In the genomic region with DNA sequence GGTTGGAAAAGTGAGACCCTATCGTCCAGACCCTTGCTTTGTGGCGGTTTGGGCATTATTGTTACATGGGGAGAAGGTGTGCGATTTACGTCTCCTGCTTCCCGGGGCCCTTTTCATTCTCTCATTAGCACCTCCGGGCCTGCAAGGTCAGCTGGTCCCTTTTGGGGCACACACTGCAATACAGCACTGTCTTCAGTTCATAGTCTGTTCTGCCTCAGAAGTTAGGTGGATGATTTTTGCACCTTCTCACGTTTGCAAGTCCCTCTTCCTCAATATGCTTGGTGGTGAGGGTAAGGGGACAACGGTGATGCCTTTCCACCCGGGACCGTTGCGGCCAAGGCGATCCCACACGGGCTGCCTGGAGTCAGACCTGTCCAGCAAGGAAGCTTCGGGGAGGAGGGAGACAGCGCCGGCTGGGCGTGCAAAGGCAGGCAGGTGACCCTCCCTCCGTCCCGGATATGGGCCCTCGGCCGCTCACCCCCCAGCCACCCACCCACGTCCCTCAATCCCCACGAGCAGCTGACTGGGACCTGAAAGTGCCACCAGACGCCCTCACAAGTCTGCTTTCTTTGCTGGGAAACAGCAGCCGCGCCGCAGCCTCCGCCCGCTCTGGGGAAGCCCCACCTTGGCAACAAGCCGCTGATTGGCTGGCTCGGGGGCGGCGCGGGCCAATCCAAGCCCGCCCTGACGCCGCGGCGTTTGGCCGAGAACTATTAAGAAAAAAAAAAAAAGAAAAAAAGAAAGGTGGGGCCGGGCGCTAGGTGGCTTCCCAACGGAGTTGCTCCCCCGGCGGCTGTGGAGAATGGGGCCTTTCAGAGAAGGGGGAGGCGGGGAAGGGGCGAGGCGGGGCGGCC, we compare ENCODE assay signal across 8 cellular contexts. TPM values are rescaled to one million over a fixed set of nuclear protein-coding genes. Genes with fewer than 3 reads are reported as not detected.
DNase-seq lines count a peak whose midpoint lies in the region; ATAC-seq, FAIRE-seq and TF ChIP-seq lines count a peak whose summit lies in the region.

No MANE protein-coding gene starts in this region.

- TF ChIP-seq CTCF in RWPE2 (IDR thresholded peaks at IDR 0.05; ENCODE audit: poor library complexity, severe bottlenecking) (no peak), fibroblast of the aortic adventitia (IDR thresholded peaks at IDR 0.05; ENCODE audit: insufficient read depth, low read length) (no peak), nephron progenitor cell (IDR thresholded peaks at IDR 0.05) (no peak)

- no peak for TF ChIP-seq POLR2A in H54 (IDR thresholded peaks at IDR 0.05; ENCODE audit: low read depth, low read length)

- DNase-seq in EH (ENCODE audit: low read depth) = peak; percentile 85
- DNase-seq in H54 (ENCODE audit: insufficient read length, low spot score) = peak; percentile 90
- DNase-seq in LoVo (ENCODE audit: low spot score) = peak; percentile 92
- peak; percentile 81 for DNase-seq in RWPE2 (ENCODE audit: low spot score)
- DNase-seq in activated effector memory CD4-positive, alpha-beta T cell treated with Interleukin-2 at 50 U/mL for 16 hours = peak; percentile 92
- DNase-seq in fibroblast of the aortic adventitia (ENCODE audit: low read depth) = peak; percentile 83
- peak; percentile 95 for DNase-seq in nephron progenitor cell
- peak; percentile 93 to 96 for DNase-seq in stimulated activated naive CD8-positive, alpha-beta T cell treated with anti-CD3 and anti-CD28 coated beads, Interleukin-15, amount 100 ng/mL, for 72 hours

- H3K9me3 ChIP-seq in RWPE2 (ENCODE audit: severe bottlenecking) = no peaks in the 10 kb centered on the region

- no peaks in the 10 kb centered on the region for H3K9me3 Mint-ChIP-seq in nephron progenitor cell
- H3K9me3 Mint-ChIP-seq in stimulated activated naive CD8-positive, alpha-beta T cell treated with anti-CD3 and anti-CD28 coated beads, Interleukin-15, amount 100 ng/mL, for 72 hours = no peaks in the 10 kb centered on the region

- peak; percentile 90 for ATAC-seq in RWPE2 (ENCODE audit: low read depth)
- peak; percentile 86 for ATAC-seq in stimulated activated naive CD8-positive, alpha-beta T cell treated with anti-CD3 and anti-CD28 coated beads, Interleukin-15, amount 100 ng/mL, for 72 hours

- H3K27me3 ChIP-seq in RWPE2 (ENCODE audit: insufficient read depth, poor library complexity, severe bottlenecking) = no peaks in the 10 kb centered on the region

- H3K36me3 ChIP-seq in RWPE2 (ENCODE audit: low read depth) = no peaks in the 10 kb centered on the region

- H3K4me1 ChIP-seq in RWPE2 (ENCODE audit: insufficient read depth, poor library complexity, severe bottlenecking) = peaks cover 5% of the 10 kb centered on the region

- H3K4me3 Mint-ChIP-seq in nephron progenitor cell = peak overlapping the region; percentile 72
- peak overlapping the region; percentile 84 to 87 for H3K4me3 Mint-ChIP-seq in stimulated activated naive CD8-positive, alpha-beta T cell treated with anti-CD3 and anti-CD28 coated beads, Interleukin-15, amount 100 ng/mL, for 72 hours

- peaks cover 8% of the 10 kb centered on the region for H3K27me3 Mint-ChIP-seq in nephron progenitor cell (ENCODE audit: low read depth, poor library complexity)
- H3K27me3 Mint-ChIP-seq in stimulated activated naive CD8-positive, alpha-beta T cell treated with anti-CD3 and anti-CD28 coated beads, Interleukin-15, amount 100 ng/mL, for 72 hours = no peaks in the 10 kb centered on the region

- no peak overlapping the region for H3K27ac Mint-ChIP-seq in nephron progenitor cell
- peak overlapping the region; percentile 90 to 97 for H3K27ac Mint-ChIP-seq in stimulated activated naive CD8-positive, alpha-beta T cell treated with anti-CD3 and anti-CD28 coated beads, Interleukin-15, amount 100 ng/mL, for 72 hours

- no peaks in the 10 kb centered on the region for H3K36me3 Mint-ChIP-seq in nephron progenitor cell (ENCODE audit: low read depth)

- no peak for FAIRE-seq in H54 (lab: Jason Lieb, UNC)

- peak overlapping the region; percentile 34 for H3K27ac ChIP-seq in RWPE2 (ENCODE audit: poor library complexity, severe bottlenecking)

- peaks cover 69% of the 10 kb centered on the region for H3K4me1 Mint-ChIP-seq in nephron progenitor cell
- peaks cover 69% of the 10 kb centered on the region for H3K4me1 Mint-ChIP-seq in stimulated activated naive CD8-positive, alpha-beta T cell treated with anti-CD3 and anti-CD28 coated beads, Interleukin-15, amount 100 ng/mL, for 72 hours

- H3K4me3 ChIP-seq in RWPE2 (ENCODE audit: severe bottlenecking) (peak overlapping the region; percentile 41), fibroblast of the aortic adventitia (ENCODE audit: low read depth, low read length) (peak overlapping the region; percentile 63)

RNA-seq across cellular contexts. Expression of gene BTG2, which starts 21.7 kb away (rescaled TPM):
- 16.7 and 18.2 TPM in 2 replicates for total RNA-seq in fibroblast of the aortic adventitia (ENCODE audit: low replicate concordance)

RNA-seq across cellular contexts. Expression of gene FMOD, which starts 23.9 kb away (rescaled TPM):
- 6.6 and 9.1 TPM in 2 replicates for total RNA-seq in fibroblast of the aortic adventitia (ENCODE audit: low replicate concordance)

Comparison
In these comparisons a context has a peak if more than half of its experiments do, and no peak if none do; other contexts are left out.
1. Peak in every context shown above with its lines: DNase-seq, ATAC-seq, H3K4me3 ChIP-seq and H3K27ac ChIP-seq.